Comparison of ENCODE assay signal across 34 cellular contexts in genomic region chrX:639151-639550, GRCh38. TPM values are rescaled to one million over a fixed set of nuclear protein-coding genes. Genes with fewer than 3 reads are reported as not detected.
"Had no signal": no experiment of that assay in that cellular context is flagged by ENCODE, and none has a peak within 500 bp of the region (broad histone marks: within the 10 kb centered on the region; RNA-seq: fewer than 3 reads in every experiment).

No MANE protein-coding gene starts in this region.

- H3K4me3 ChIP-seq: K562 had no signal

- H3K36me3 Mint-ChIP-seq: activated naive CD4-positive, alpha-beta T cell treated with anti-CD3 and anti-CD28 coated beads, Interleukin-2, amount 10 ng/mL, durations not matched to agents 7 days and 5 days; activated naive CD8-positive, alpha-beta T cell; brain had no signal

- H3K27ac ChIP-seq: Peyer's patch, RWPE1, VCaP had no signal

- H3K9me3 ChIP-seq: Peyer's patch had no signal

- H3K27ac Mint-ChIP-seq: activated CD8-positive, alpha-beta T cell treated with anti-CD3 and anti-CD28 coated beads, Interleukin-2, amount 10 ng/mL, durations not matched to agents 7 days and 5 days; activated naive CD8-positive, alpha-beta T cell; activated naive CD8-positive, alpha-beta T cell treated with anti-CD3 and anti-CD28 coated beads, Interleukin-2, amount 50 U/mL, for 24 hours had no signal

- ATAC-seq: activated CD8-positive, alpha-beta T cell treated with anti-CD3 and anti-CD28 coated beads, Interleukin-2, amount 10 ng/mL, durations not matched to agents 7 days and 5 days; activated naive CD8-positive, alpha-beta T cell treated with anti-CD3 and anti-CD28 coated beads, Interleukin-2, amount 50 U/mL, for 24 hours; K562; PC-3; Right ventricle myocardium inferior had no signal

- H3K9me3 Mint-ChIP-seq: activated naive CD4-positive, alpha-beta T cell treated with anti-CD3 and anti-CD28 coated beads, Interleukin-2, amount 10 ng/mL, durations not matched to agents 7 days and 5 days; activated naive CD8-positive, alpha-beta T cell treated with anti-CD3 and anti-CD28 coated beads, Interleukin-2, amount 50 U/mL, for 24 hours had no signal

- H3K4me3 Mint-ChIP-seq: activated CD8-positive, alpha-beta T cell treated with anti-CD3 and anti-CD28 coated beads, Interleukin-2, amount 10 ng/mL, durations not matched to agents 7 days and 5 days; activated naive CD4-positive, alpha-beta T cell treated with anti-CD3 and anti-CD28 coated beads, Interleukin-2, amount 10 ng/mL, durations not matched to agents 7 days and 5 days; activated naive CD8-positive, alpha-beta T cell; activated naive CD8-positive, alpha-beta T cell treated with anti-CD3 and anti-CD28 coated beads, Interleukin-2, amount 50 U/mL, for 24 hours had no signal

- DNase-seq: activated CD4-positive, alpha-beta T cell treated with anti-CD3 and anti-CD28 coated beads for 1 hour; activated CD4-positive, alpha-beta T cell treated with anti-CD3 and anti-CD28 coated beads for 48 hours; activated CD4-positive, alpha-beta T cell treated with anti-CD3 and anti-CD28 coated beads, Interleukin-2, amount 50 U/mL, for 48 hours; activated CD4-positive, CD25-positive, alpha-beta regulatory T cell; activated CD8-positive, alpha-beta memory T cell treated with anti-CD3 and anti-CD28 coated beads, Interleukin-2, amount 50 U/mL, for 48 hours; activated CD8-positive, alpha-beta T cell treated with anti-CD3 and anti-CD28 coated beads, Interleukin-2, amount 10 ng/mL, durations not matched to agents 7 days and 5 days; activated effector memory CD4-positive, alpha-beta T cell treated with Interleukin-2 at 50 U/mL for 16 hours; activated naive CD4-positive, alpha-beta T cell treated with anti-CD3 and anti-CD28 coated beads, Interleukin-2, amount 10 ng/mL, durations not matched to agents 7 days and 5 days; activated naive CD8-positive, alpha-beta T cell treated with anti-CD3 and anti-CD28 coated beads, Interleukin-2, amount 50 U/mL, for 24 hours; activated T-cell treated with anti-CD3 and anti-CD28 coated beads, Interleukin-2, amount 50 U/mL, for 48 hours; anterior cingulate cortex; caudate nucleus; NCI-H1105; NCI-H1417 treated with DMSO at 0.1 percent for 48 hours; NCI-H1930; NCI-H2081 treated with DMSO at 0.1 percent for 48 hours; NCI-H510A; NCI-H526; NCI-H748 treated with DMSO at 0.1 percent for 48 hours; NK-92 treated with Interleukin-12 subunit alpha and Interleukin-12 subunit beta, amount 100 ng/mL, for 24 hours; PC-3; SW 1271; T-helper 1 cell; T-helper 2 cell; T-helper 9 cell had no signal

- H3K36me3 ChIP-seq: Peyer's patch had no signal

- H3K4me1 Mint-ChIP-seq: activated naive CD4-positive, alpha-beta T cell treated with anti-CD3 and anti-CD28 coated beads, Interleukin-2, amount 10 ng/mL, durations not matched to agents 7 days and 5 days had no signal

RNA-seq across cellular contexts. Expression of gene SHOX, which starts 8.6 kb away (rescaled TPM):
- total RNA-seq: activated CD8-positive, alpha-beta T cell treated with anti-CD3 and anti-CD28 coated beads, Interleukin-2, amount 10 ng/mL, durations not matched to agents 7 days and 5 days; bronchial epithelial cell; K562; MCF 10A; PC-3; Peyer's patch; Right ventricle myocardium inferior had no signal
- polyA plus RNA-seq: K562 had no signal
